17 cellular contexts compared by ENCODE assay signal in genomic region chr2:183195998-183196409, GRCh38.
"Had no signal": no experiment of that assay in that cellular context is flagged by ENCODE, and none has a peak within 500 bp of the region (broad histone marks: within the 10 kb centered on the region; RNA-seq: fewer than 3 reads in every experiment).

No MANE protein-coding gene starts in this region.

- ATAC-seq: activated T-cell treated with anti-CD3 and anti-CD28 coated beads, Interleukin-2, amount 50 U/mL, for 4 hours; gastrocnemius medialis; mucosa of descending colon; natural killer cell treated with Interleukin-12 subunit alpha and Interleukin-12 subunit beta and Interleukin-15 and Interleukin-18, amount 100 ng/mL, for 72 hours had no signal

- DNase-seq: activated CD4-positive, alpha-beta T cell treated with anti-CD3 and anti-CD28 coated beads for 48 hours; activated CD4-positive, alpha-beta T cell treated with anti-CD3 and anti-CD28 coated beads, Interleukin-2, amount 50 U/mL, for 48 hours; activated CD8-positive, alpha-beta memory T cell treated with anti-CD3 and anti-CD28 coated beads, Interleukin-2, amount 50 U/mL, for 4 hours; activated naive CD4-positive, alpha-beta T cell; activated T-cell treated with anti-CD3 and anti-CD28 coated beads, Interleukin-2, amount 50 U/mL, for 4 hours; central memory CD4-positive, alpha-beta T cell; gastrocnemius medialis; glutamatergic neuron; islet precursor cell; left ventricle myocardium inferior; mucosa of descending colon; stimulated activated CD4-positive, alpha-beta T cell treated with anti-CD3 and anti-CD28 coated beads, Interleukin-1b, Interleukin-23, amount 100 ng/mL, for 48 hours; stimulated activated CD4-positive, alpha-beta T cell treated with anti-CD3 and anti-CD28 coated beads, Interleukin-4, amount 100 ng/mL, for 4 hours; stimulated activated CD8-positive, alpha-beta memory T cell treated with anti-CD3 and anti-CD28 coated beads, Interleukin-4, amount 100 ng/mL, for 48 hours; stimulated activated naive CD4-positive, alpha-beta T cell; T1000 had no signal
